In genomic region chr1:221921936-221922335, GRCh38 we compare ENCODE assay signal across 23 cellular contexts.
DNase-seq lines count a peak whose midpoint lies in the region; ATAC-seq and TF ChIP-seq lines count a peak whose summit lies in the region.
"Had no signal": no experiment of that assay in that cellular context is flagged by ENCODE, and none has a peak within 500 bp of the region (broad histone marks: within the 10 kb centered on the region; RNA-seq: fewer than 3 reads in every experiment).

No MANE protein-coding gene starts in this region.

- DNase-seq in GM23248 = peak; percentile 40
- DNase-seq in PC-3 = peak; percentile 57
- DNase-seq in foreskin fibroblast = peak; percentile 13 to 54
- no peak for DNase-seq in HPDE6-E6E7 (ENCODE audit: extremely low spot score)
- DNase-seq in putamen (ENCODE audit: low spot score) = no peak
- DNase-seq in central memory CD4-positive, alpha-beta T cell = no peak
- DNase-seq: Calu3; CD8-positive, alpha-beta memory T cell; DMS153; Karpas-422; MV-4-11; NCI-H1105 treated with DMSO at 0.1 percent for 48 hours; NCI-H1694; NCI-H2081; NCI-H2171; NCI-H345; NCI-H524; NCI-H82; OCI-M1; SHP77 had no signal

- H3K27ac ChIP-seq in GM23248 = no peak overlapping the region
- H3K27ac ChIP-seq in PC-3 (ENCODE audit: low read length) = no peak overlapping the region
- H3K27ac ChIP-seq: C4-2B, HL-60 had no signal

- no peaks in the 10 kb centered on the region for H3F3A ChIP-seq in GM23248 (ENCODE audit: insufficient read depth)
- no peaks in the 10 kb centered on the region for H3F3A ChIP-seq in PC-3 (ENCODE audit: low read length, unreplicated experiment)

- no peak overlapping the region for H2AFZ ChIP-seq in GM23248
- H2AFZ ChIP-seq in PC-3 (ENCODE audit: low read length) = no peak overlapping the region

- no peaks in the 10 kb centered on the region for H3K36me3 ChIP-seq in GM23248 (ENCODE audit: low read depth)
- no peaks in the 10 kb centered on the region for H3K36me3 ChIP-seq in PC-3 (ENCODE audit: low read depth, low read length)

- H4K20me1 ChIP-seq in GM23248 (ENCODE audit: insufficient read depth) = no peaks in the 10 kb centered on the region
- no peaks in the 10 kb centered on the region for H4K20me1 ChIP-seq in PC-3 (ENCODE audit: low read length)

- in situ Hi-C loops in GM23248 (cut with MboI) = no loop called here

- WGBS in GM23248 (ENCODE audit: low coverage in 1 of 2, low lambda C conversion rate in 2 of 2, missing lambda C conversion rate in 2 of 2), 2 experiments = 58 to 62% methylated on average over 2 of the region's 2 CpGs

- H3K4me3 ChIP-seq in GM23248 (no peak overlapping the region), PC-3 (ENCODE audit: low read length) (no peak overlapping the region), foreskin fibroblast (ENCODE audit: low read depth in 1 of 2, low read length in 2 of 2) (no peak overlapping the region)

- H3K4me2 ChIP-seq in GM23248 (ENCODE audit: unreplicated experiment) (no peak overlapping the region), PC-3 (ENCODE audit: low read length) (no peak overlapping the region)

- H3K9me3 ChIP-seq in GM23248 (ENCODE audit: low read depth) (no peaks in the 10 kb centered on the region), PC-3 (ENCODE audit: low read length) (no peaks in the 10 kb centered on the region)

- CTCF ChIA-PET in PC-3 (lab: Charles Lee) = interaction anchor here (0.6 kb wide), 1 partner anchor 181 kb away, joined by 3 read pairs; no protein-coding TSS in a partner anchor

- peaks cover 9% of the 10 kb centered on the region; the same call in 1 of the 2 replicates for H3K4me1 ChIP-seq in GM23248 (ENCODE audit: insufficient read depth)
- peaks cover 12% of the 10 kb centered on the region for H3K4me1 ChIP-seq in PC-3 (ENCODE audit: insufficient read depth, low read length)

- POLR2A ChIA-PET in PC-3 (lab: Charles Lee; ENCODE audit: unreplicated experiment) = no interaction called here

- intact Hi-C loops in PC-3 (cut with micrococcal nuclease) = no loop called here

- no peaks in the 10 kb centered on the region for H3K27me3 ChIP-seq in GM23248 (replicated peaks; ENCODE audit: insufficient read depth)
- H3K27me3 ChIP-seq in PC-3 (ENCODE audit: low read length) = no peaks in the 10 kb centered on the region

- TF ChIP-seq CTCF in PC-3 (conservative IDR thresholded peaks at IDR 0.05; ENCODE audit: low read depth, low read length) (no peak), foreskin fibroblast (IDR thresholded peaks at IDR 0.05; ENCODE audit: low read depth, low read length) (no peak)

- H3K79me2 ChIP-seq in GM23248 (ENCODE audit: insufficient read depth) (no peaks in the 10 kb centered on the region), PC-3 (ENCODE audit: low read length) (no peaks in the 10 kb centered on the region)

- H3K9ac ChIP-seq in GM23248 (no peak overlapping the region), PC-3 (ENCODE audit: low read length) (no peak overlapping the region)

- ATAC-seq in PC-3 (0 out of 2 replicates have a peak, but pooled peaks have one; percentile 10), GM21723 (IDR thresholded peaks at IDR 0.05; ENCODE audit: unreplicated experiment) (no peak)

- BruUV-seq in PC-3 (replicated peaks; lab: Mats Ljungman, UMichigan) = no TSS peak

- H3K9me2 ChIP-seq in GM23248 (ENCODE audit: insufficient read depth) (no peaks in the 10 kb centered on the region), PC-3 (replicated peaks; ENCODE audit: low read length) (no peaks in the 10 kb centered on the region)

Comparison
In these comparisons a context has a peak if more than half of its experiments do, and no peak if none do; other contexts are left out.
1. DNase-seq: peak in GM23248 (single experiment), PC-3 (single experiment) and foreskin fibroblast (2 of 2); none in HPDE6-E6E7 (single experiment), putamen (single experiment) and central memory CD4-positive, alpha-beta T cell (single experiment).